Comparison of ENCODE assay signal across 17 cellular contexts in genomic region chr19:30870861-30871260, GRCh38.
DNase-seq lines count a peak whose midpoint lies in the region; ATAC-seq and TF ChIP-seq lines count a peak whose summit lies in the region.
"Had no signal": no experiment of that assay in that cellular context is flagged by ENCODE, and none has a peak within 500 bp of the region (broad histone marks: within the 10 kb centered on the region; RNA-seq: fewer than 3 reads in every experiment).

No MANE protein-coding gene starts in this region.

- no peak overlapping the region for H3K27ac ChIP-seq in RWPE1

- POLR2A ChIA-PET in RWPE1 (lab: Yijun Ruan, JAX; ENCODE audit: low non-redundant PET) = no interaction called here

- CTCF ChIA-PET in RWPE1 (lab: Yijun Ruan, JAX) = interaction anchor here (0.6 kb wide), 1 partner anchor 175 kb away, joined by 4 read pairs; no protein-coding TSS in a partner anchor

- no peak for TF ChIP-seq CTCF in RWPE1 (conservative IDR thresholded peaks at IDR 0.05; ENCODE audit: low read depth)

- ATAC-seq in HG02885 (IDR thresholded peaks at IDR 0.05; ENCODE audit: poor library complexity, unreplicated experiment) = no peak
- ATAC-seq in HG03342 (IDR thresholded peaks at IDR 0.05; ENCODE audit: unreplicated experiment) = no peak
- ATAC-seq: sciatic nerve had no signal

- DNase-seq in AG08395 (ENCODE audit: low spot score) (peak; percentile 9), H4 (ENCODE audit: low spot score) (peak; percentile 16), RWPE1 (ENCODE audit: low spot score) (peak; percentile 3), kidney tubule cell (ENCODE audit: low spot score) (peak; percentile 1), ecto neural progenitor cell (ENCODE audit: low spot score) (no peak)
- no peak for DNase-seq in stimulated activated CD4-positive, alpha-beta T cell treated with anti-CD3 and anti-CD28 coated beads, Interleukin-4, amount 100 ng/mL, for 24 hours
- DNase-seq: activated CD8-positive, alpha-beta memory T cell treated with anti-CD3 and anti-CD28 coated beads, Interleukin-2, amount 50 U/mL, for 4 hours; AML-193; kidney; midbrain; NCI-H1092; NCI-H226; SHP77 treated with DMSO at 0.1 percent for 48 hours; stimulated activated CD4-positive, alpha-beta T cell treated with anti-CD3 and anti-CD28 coated beads, Interleukin-2, amount 100 ng/mL, for 24 hours had no signal

Comparison
In these comparisons a context has a peak if more than half of its experiments do, and no peak if none do; other contexts are left out.
1. DNase-seq: peak in AG08395 (single experiment), H4 (single experiment), RWPE1 (single experiment) and kidney tubule cell (single experiment); none in stimulated activated CD4-positive, alpha-beta T cell treated with anti-CD3 and anti-CD28 coated beads, Interleukin-4, amount 100 ng/mL, for 24 hours (single experiment) and ecto neural progenitor cell (single experiment).